ENCODE assay signal across 16 cellular contexts in genomic region chrX:18961686-18962085, GRCh38. TPM values are rescaled to one million over a fixed set of nuclear protein-coding genes. Genes with fewer than 3 reads are reported as not detected.
A peak's percentile ranks its signal among the peaks of the same experiment; 100 is the strongest.
DNase-seq lines count a peak whose midpoint lies in the region; ATAC-seq and TF ChIP-seq lines count a peak whose summit lies in the region.
"Had no signal": no experiment of that assay in that cellular context is flagged by ENCODE, and none has a peak within 500 bp of the region (broad histone marks: within the 10 kb centered on the region; RNA-seq: fewer than 3 reads in every experiment).

No MANE protein-coding gene starts in this region.

- H3K36me3 ChIP-seq in GM23248 (ENCODE audit: low read depth): no peaks in the 10 kb centered on the region
- H3K36me3 ChIP-seq: BE2C, Peyer's patch, thyroid gland had no signal

- no peak for TF ChIP-seq CTCF in AG10803 (conservative IDR thresholded peaks at IDR 0.05; ENCODE audit: low read length)
- no peak for TF ChIP-seq CTCF in fibroblast of the aortic adventitia (IDR thresholded peaks at IDR 0.05; ENCODE audit: insufficient read depth, low read length)

- DNase-seq in AG10803 (ENCODE audit: low read depth) (peak; percentile 12), GM23248 (peak; percentile 65), SKM-1 treated with dmso at 0.1 percent for 144 hours (lab: John Stamatoyannopoulos, UW; ENCODE audit: unreplicated experiment) (peak; percentile 56), fibroblast of the aortic adventitia (ENCODE audit: low read depth) (peak; percentile 22), GDM1 (lab: John Stamatoyannopoulos, UW) (no peak)
- no peak for DNase-seq in activated CD4-positive, alpha-beta memory T cell treated with anti-CD3 and anti-CD28 coated beads, Interleukin-2, amount 10 ng/mL, durations not matched to agents 7 days and 5 days
- DNase-seq: activated CD4-positive, alpha-beta T cell treated with anti-CD3 and anti-CD28 coated beads, Interleukin-2, amount 10 ng/mL, durations not matched to agents 24 days and 14 days; BE2C; DMS153; NCI-H446 treated with DMSO at 0.1 percent for 48 hours; Peyer's patch; stimulated activated CD4-positive, alpha-beta T cell treated with anti-CD3 and anti-CD28 coated beads, Interleukin-15, amount 100 ng/mL, for 24 hours; thyroid gland had no signal

- H3K79me2 ChIP-seq in GM23248 (ENCODE audit: insufficient read depth): peaks cover 18% of the 10 kb centered on the region; the same call in 1 of the 2 replicates

- peaks cover 13% of the 10 kb centered on the region; the same call in 1 of the 2 replicates for H3K4me1 ChIP-seq in GM23248 (ENCODE audit: insufficient read depth)
- H3K4me1 ChIP-seq: BE2C, body of pancreas, Peyer's patch, thyroid gland had no signal

- H3K9me3 Mint-ChIP-seq in activated CD4-positive, alpha-beta memory T cell treated with anti-CD3 and anti-CD28 coated beads, Interleukin-2, amount 10 ng/mL, durations not matched to agents 7 days and 5 days: no peaks in the 10 kb centered on the region
- H3K9me3 Mint-ChIP-seq: activated CD4-positive, alpha-beta T cell treated with anti-CD3 and anti-CD28 coated beads, Interleukin-2, amount 10 ng/mL, durations not matched to agents 24 days and 14 days had no signal

- peak overlapping the region; percentile 49 for H3K4me2 ChIP-seq in GM23248 (ENCODE audit: unreplicated experiment)

- POLR2A ChIA-PET in activated CD4-positive, alpha-beta memory T cell treated with anti-CD3 and anti-CD28 coated beads, Interleukin-2, amount 10 ng/mL, durations not matched to agents 7 days and 5 days (lab: Charles Lee): no interaction called here

- no peak overlapping the region for H3K27ac Mint-ChIP-seq in activated CD4-positive, alpha-beta memory T cell treated with anti-CD3 and anti-CD28 coated beads, Interleukin-2, amount 10 ng/mL, durations not matched to agents 7 days and 5 days
- H3K27ac Mint-ChIP-seq: activated CD4-positive, alpha-beta T cell treated with anti-CD3 and anti-CD28 coated beads, Interleukin-2, amount 10 ng/mL, durations not matched to agents 24 days and 14 days had no signal

- H3K9me2 ChIP-seq in GM23248 (ENCODE audit: insufficient read depth): no peaks in the 10 kb centered on the region

- WGBS in GM23248 (ENCODE audit: low coverage in 1 of 2, low lambda C conversion rate in 2 of 2, missing lambda C conversion rate in 2 of 2), 2 experiments: 0 to 4% methylated on average over 2 of the region's 2 CpGs

- H3K27me3 ChIP-seq in GM23248 (replicated peaks; ENCODE audit: insufficient read depth): no peaks in the 10 kb centered on the region
- H3K27me3 ChIP-seq: BE2C, body of pancreas, Peyer's patch, thyroid gland had no signal

- peak overlapping the region; percentile 14; the same call in 1 of the 2 replicates for H3K9ac ChIP-seq in GM23248

- H3K4me3 ChIP-seq in AG10803 (ENCODE audit: low read length) (no peak overlapping the region), GM23248 (peak overlapping the region; percentile 22; the same call in 1 of the 2 replicates), fibroblast of the aortic adventitia (ENCODE audit: low read depth, low read length) (no peak overlapping the region)
- H3K4me3 ChIP-seq: body of pancreas, Peyer's patch, thyroid gland had no signal

- no peaks in the 10 kb centered on the region for H3K27me3 Mint-ChIP-seq in activated CD4-positive, alpha-beta memory T cell treated with anti-CD3 and anti-CD28 coated beads, Interleukin-2, amount 10 ng/mL, durations not matched to agents 7 days and 5 days
- H3K27me3 Mint-ChIP-seq: activated CD4-positive, alpha-beta T cell treated with anti-CD3 and anti-CD28 coated beads, Interleukin-2, amount 10 ng/mL, durations not matched to agents 24 days and 14 days had no signal

- in situ Hi-C loops in GM23248 (cut with MboI): no loop called here

- peak overlapping the region; percentile 41 for H3K27ac ChIP-seq in GM23248
- H3K27ac ChIP-seq: body of pancreas, Peyer's patch, thyroid gland had no signal

- no peaks in the 10 kb centered on the region for H3K36me3 Mint-ChIP-seq in activated CD4-positive, alpha-beta memory T cell treated with anti-CD3 and anti-CD28 coated beads, Interleukin-2, amount 10 ng/mL, durations not matched to agents 7 days and 5 days (ENCODE audit: low read depth)

- no peak for ATAC-seq in HG02610 (IDR thresholded peaks at IDR 0.05; ENCODE audit: unreplicated experiment)
- no peak for ATAC-seq in HG03521 (IDR thresholded peaks at IDR 0.05; ENCODE audit: unreplicated experiment)
- ATAC-seq: body of pancreas had no signal

- no peak overlapping the region for H3K4me3 Mint-ChIP-seq in activated CD4-positive, alpha-beta memory T cell treated with anti-CD3 and anti-CD28 coated beads, Interleukin-2, amount 10 ng/mL, durations not matched to agents 7 days and 5 days
- H3K4me3 Mint-ChIP-seq: activated CD4-positive, alpha-beta T cell treated with anti-CD3 and anti-CD28 coated beads, Interleukin-2, amount 10 ng/mL, durations not matched to agents 24 days and 14 days had no signal

- H3K9me3 ChIP-seq in GM23248 (ENCODE audit: low read depth): no peaks in the 10 kb centered on the region
- H3K9me3 ChIP-seq: BE2C, body of pancreas, Peyer's patch, thyroid gland had no signal

- CTCF ChIA-PET in activated CD4-positive, alpha-beta memory T cell treated with anti-CD3 and anti-CD28 coated beads, Interleukin-2, amount 10 ng/mL, durations not matched to agents 7 days and 5 days (lab: Charles Lee): interaction anchor here (1.3 kb wide), 1 partner anchor 372 kb away, joined by 6 read pairs; no protein-coding TSS in a partner anchor

- H4K20me1 ChIP-seq in GM23248 (ENCODE audit: insufficient read depth): no peaks in the 10 kb centered on the region

- H3K4me1 Mint-ChIP-seq in activated CD4-positive, alpha-beta memory T cell treated with anti-CD3 and anti-CD28 coated beads, Interleukin-2, amount 10 ng/mL, durations not matched to agents 7 days and 5 days: peaks cover 22% of the 10 kb centered on the region

- H2AFZ ChIP-seq in GM23248: peak overlapping the region; percentile 32; the same call in 1 of the 2 replicates

- H3F3A ChIP-seq in GM23248 (ENCODE audit: insufficient read depth): peaks cover 10% of the 10 kb centered on the region; the same call in 1 of the 2 replicates

RNA-seq across cellular contexts. Expression of gene PHKA2, which starts 22.2 kb away (rescaled TPM):
- 9.1 and 9.9 TPM in 2 replicates for total RNA-seq in GM23248 (2014; rRNA removed; shearing (Covaris generic))
- 5.7 and 6.8 TPM in 2 replicates for polyA plus RNA-seq in GM23248 (2016; fragmentation: Nextera tagmentation; extraction: Ambion mirVana)
- 8.3 and 9.2 TPM in 2 replicates for total RNA-seq in fibroblast of the aortic adventitia (ENCODE audit: low replicate concordance)
- 10 to 100 TPM; 19.3 to 21.3 TPM for total RNA-seq in activated CD4-positive, alpha-beta memory T cell treated with anti-CD3 and anti-CD28 coated beads, Interleukin-2, amount 10 ng/mL, durations not matched to agents 7 days and 5 days

Comparison
In these comparisons a context has a peak if more than half of its experiments do, and no peak if none do; other contexts are left out.
1. DNase-seq: peak in AG10803 (single experiment), GM23248 (single experiment), SKM-1 treated with dmso at 0.1 percent for 144 hours (single experiment) and fibroblast of the aortic adventitia (single experiment); none in activated CD4-positive, alpha-beta memory T cell treated with anti-CD3 and anti-CD28 coated beads, Interleukin-2, amount 10 ng/mL, durations not matched to agents 7 days and 5 days (single experiment) and GDM1 (single experiment).